ENCODE assay signal across 17 cellular contexts in genomic region chr3:38590521-38590920, GRCh38. TPM values are rescaled to one million over a fixed set of nuclear protein-coding genes. Genes with fewer than 3 reads are reported as not detected.
"Had no signal": no experiment of that assay in that cellular context is flagged by ENCODE, and none has a peak within 500 bp of the region (broad histone marks: within the 10 kb centered on the region; RNA-seq: fewer than 3 reads in every experiment).

No MANE protein-coding gene starts in this region.

- H3K9me3 ChIP-seq: body of pancreas, mucosa of descending colon, tibial artery had no signal

- H3K4me1 Mint-ChIP-seq: memory B cell, naive B cell, neural crest cell had no signal

- H3K4me3 Mint-ChIP-seq: activated T-helper 1 cell treated with anti-CD3 and anti-CD28 coated beads, Interleukin-12 subunit alpha, Interleukin-12 subunit beta, Interleukin-2, Interleukin-4 antibody, amounts not matched to agents 30 ng/mL and 10 ng/mL and 1 ng/mL, durations not matched to agents 14 hours and 24 hours and 36 hours; memory B cell; neural crest cell had no signal

- H3K36me3 ChIP-seq: tibial artery had no signal

- H3K27me3 ChIP-seq: body of pancreas, tibial artery had no signal

- H3K36me3 Mint-ChIP-seq: memory B cell, naive B cell had no signal

- H3K4me3 ChIP-seq: body of pancreas, mucosa of descending colon, tibial artery had no signal

- DNase-seq: activated CD4-positive, CD25-positive, alpha-beta regulatory T cell treated with anti-CD3 and anti-CD28 coated beads, Interleukin-2, amount 50 U/mL, for 72 hours; activated naive CD4-positive, alpha-beta T cell; body of pancreas; caudate nucleus; kidney; left ventricle myocardium superior; mucosa of descending colon; naive B cell; stimulated activated CD4-positive, alpha-beta T cell treated with anti-CD3 and anti-CD28 coated beads, Interleukin-2, amount 100 ng/mL, for 24 hours; stimulated activated naive CD4-positive, alpha-beta T cell treated with Interleukin-2 at 50 U/mL for 16 hours had no signal

- H3K9me3 Mint-ChIP-seq: activated T-helper 1 cell treated with anti-CD3 and anti-CD28 coated beads, Interleukin-12 subunit alpha, Interleukin-12 subunit beta, Interleukin-2, Interleukin-4 antibody, amounts not matched to agents 30 ng/mL and 10 ng/mL and 1 ng/mL, durations not matched to agents 14 hours and 24 hours and 36 hours; memory B cell; naive B cell; neural crest cell had no signal

- H3K27ac ChIP-seq: body of pancreas, epithelial cell of prostate, tibial artery had no signal

- H3K27ac Mint-ChIP-seq: activated T-helper 1 cell treated with anti-CD3 and anti-CD28 coated beads, Interleukin-12 subunit alpha, Interleukin-12 subunit beta, Interleukin-2, Interleukin-4 antibody, amounts not matched to agents 30 ng/mL and 10 ng/mL and 1 ng/mL, durations not matched to agents 14 hours and 24 hours and 36 hours; memory B cell; progenitor cell of endocrine pancreas had no signal

- ATAC-seq: body of pancreas, left ventricle myocardium superior, mucosa of descending colon had no signal

- H3K4me1 ChIP-seq: body of pancreas, tibial artery had no signal

RNA-seq across cellular contexts. Expression of gene SCN5A, which starts 59.0 kb away (rescaled TPM):
- total RNA-seq: activated T-helper 1 cell treated with anti-CD3 and anti-CD28 coated beads, Interleukin-12 subunit alpha, Interleukin-12 subunit beta, Interleukin-2, Interleukin-4 antibody, amounts not matched to agents 30 ng/mL and 10 ng/mL and 1 ng/mL, durations not matched to agents 14 hours and 24 hours and 36 hours; T-helper 1 cell treated with Interleukin-12 subunit alpha and Interleukin-12 subunit beta and Interleukin-4 antibody, amounts not matched to agents 30 ng/mL and 1 ng/mL, for 36 hours had no signal
